9 cellular contexts compared by ENCODE assay signal in genomic region chr13:113152894-113153809, GRCh38. TPM values are rescaled to one million over a fixed set of nuclear protein-coding genes. Genes with fewer than 3 reads are reported as not detected.
DNase-seq lines count a peak whose midpoint lies in the region; ATAC-seq, FAIRE-seq and TF ChIP-seq lines count a peak whose summit lies in the region.
"Had no signal": no experiment of that assay in that cellular context is flagged by ENCODE, and none has a peak within 500 bp of the region (broad histone marks: within the 10 kb centered on the region; RNA-seq: fewer than 3 reads in every experiment).

No MANE protein-coding gene starts in this region.

- H3K4me1 Mint-ChIP-seq in CD8-positive, alpha-beta memory T cell, result peaks cover 17 to 27% (median 22%) of the 10 kb centered on the region in 3 donors
- H3K4me1 Mint-ChIP-seq in MCF 10A (ENCODE audit: insufficient read depth, unreplicated experiment), result peaks cover 9% of the 10 kb centered on the region
- H3K4me1 Mint-ChIP-seq in stimulated activated memory B cell treated with anti-CD40 and anti-IgM and Interleukin-4, amounts not matched to agents 10 μg/mL and 1 μg/mL and 100 μg/mL, for 72 hours, result peaks cover 18% of the 10 kb centered on the region

- TF ChIP-seq CTCF in MCF 10A (IDR thresholded peaks at IDR 0.05; ENCODE audit: unreplicated experiment) (no peak), kidney (IDR thresholded peaks at IDR 0.05; ENCODE audit: borderline replicate concordance, extremely low read depth, insufficient read depth) (no peak)

- no peaks in the 10 kb centered on the region for H3K9me3 ChIP-seq in CD8-positive, alpha-beta memory T cell (ENCODE audit: low read length)
- no peaks in the 10 kb centered on the region for H3K9me3 ChIP-seq in NT2/D1 (ENCODE audit: insufficient read depth, low read length)
- no peaks in the 10 kb centered on the region for H3K9me3 ChIP-seq in kidney (ENCODE audit: control insufficient read depth in 1 of 2, low read length in 2 of 2)

- peaks cover 14% of the 10 kb centered on the region for H3K4me1 ChIP-seq in CD8-positive, alpha-beta memory T cell (ENCODE audit: insufficient read depth, low read length)
- peaks cover 5% of the 10 kb centered on the region for H3K4me1 ChIP-seq in NT2/D1 (ENCODE audit: insufficient read depth, insufficient read length)
- H3K4me1 ChIP-seq in kidney (ENCODE audit: control insufficient read depth in 1 of 2, insufficient read depth in 1 of 2, low read depth in 1 of 2, low read length in 2 of 2), result peaks cover 0 to 24% of the 10 kb centered on the region in 2 donors

- H3K9ac ChIP-seq in NT2/D1 (ENCODE audit: insufficient read length, low read depth) (peak overlapping the region; percentile 93), kidney (ENCODE audit: low read length in 2 of 2) (peak overlapping the region; percentile 72 to 87)

- CTCF ChIA-PET in CD8-positive, alpha-beta memory T cell (lab: Charles Lee), result no interaction called here
- CTCF ChIA-PET in MCF 10A (lab: Yijun Ruan, JAX), result interaction anchor here (0.7 kb wide), 1 partner anchor 131 kb away, joined by 3 read pairs; no protein-coding TSS in a partner anchor

- no peaks in the 10 kb centered on the region for H3K27me3 ChIP-seq in CD8-positive, alpha-beta memory T cell (ENCODE audit: insufficient read depth, low read length, poor library complexity, severe bottlenecking)
- H3K27me3 ChIP-seq in NT2/D1 (ENCODE audit: insufficient read depth, insufficient read length), result peaks cover 27% of the 10 kb centered on the region

- peak; percentile 19 for ATAC-seq in GM21825 (IDR thresholded peaks at IDR 0.05; ENCODE audit: unreplicated experiment)
- ATAC-seq in stimulated activated memory B cell treated with anti-CD40 and anti-IgM and Interleukin-4, amounts not matched to agents 10 μg/mL and 1 μg/mL and 100 μg/mL, for 72 hours, result peak; percentile 46
- ATAC-seq in GM19328 (IDR thresholded peaks at IDR 0.05; ENCODE audit: unreplicated experiment), result no peak

- peak overlapping the region; percentile 48 to 97 (median 91) for H3K27ac Mint-ChIP-seq in CD8-positive, alpha-beta memory T cell
- peak overlapping the region; percentile 73 for H3K27ac Mint-ChIP-seq in MCF 10A (ENCODE audit: low read depth, unreplicated experiment)
- H3K27ac Mint-ChIP-seq in stimulated activated memory B cell treated with anti-CD40 and anti-IgM and Interleukin-4, amounts not matched to agents 10 μg/mL and 1 μg/mL and 100 μg/mL, for 72 hours, result peak overlapping the region; percentile 8

- H3K4me3 ChIP-seq in CD8-positive, alpha-beta memory T cell (ENCODE audit: low read length), result peak overlapping the region; percentile 66
- peak overlapping the region; percentile 55 for H3K4me3 ChIP-seq in NT2/D1 (ENCODE audit: insufficient read length, low read depth)
- peak overlapping the region; percentile 63 to 72 for H3K4me3 ChIP-seq in kidney (ENCODE audit: low read length in 2 of 2)

- peaks cover 0 to 7% (median 0%) of the 10 kb centered on the region in 5 donors for H3K9me3 Mint-ChIP-seq in CD8-positive, alpha-beta memory T cell
- H3K9me3 Mint-ChIP-seq in MCF 10A (ENCODE audit: unreplicated experiment), result peaks cover 8% of the 10 kb centered on the region
- peaks cover 11% of the 10 kb centered on the region for H3K9me3 Mint-ChIP-seq in stimulated activated memory B cell treated with anti-CD40 and anti-IgM and Interleukin-4, amounts not matched to agents 10 μg/mL and 1 μg/mL and 100 μg/mL, for 72 hours

- DNase-seq in CD8-positive, alpha-beta memory T cell, result peak in 2 of 5 donors; percentile 15 to 23
- DNase-seq in NT2/D1 (ENCODE audit: low read depth, low spot score) (no peak), MCF 10A (ENCODE audit: unreplicated experiment) (no peak), kidney (peak; percentile 89), NK-92 (lab: John Stamatoyannopoulos, UW; ENCODE audit: unreplicated experiment) (no peak)

- no peak for FAIRE-seq in kidney (lab: Jason Lieb, UNC)

- no peaks in the 10 kb centered on the region for H3K36me3 ChIP-seq in CD8-positive, alpha-beta memory T cell (ENCODE audit: insufficient read depth, low read length)
- H3K36me3 ChIP-seq in NT2/D1 (ENCODE audit: insufficient read depth, insufficient read length, low read length), result no peaks in the 10 kb centered on the region
- no peaks in the 10 kb centered on the region for H3K36me3 ChIP-seq in kidney (ENCODE audit: control insufficient read depth in 1 of 2, insufficient read depth in 2 of 2, low read length in 2 of 2)

- BruUV-seq in MCF 10A (replicated peaks; lab: Mats Ljungman, UMichigan), result TSS peak; percentile 97

- no peaks in the 10 kb centered on the region for H3K36me3 Mint-ChIP-seq in CD8-positive, alpha-beta memory T cell
- H3K36me3 Mint-ChIP-seq in MCF 10A (ENCODE audit: insufficient read depth, unreplicated experiment), result peaks cover 5% of the 10 kb centered on the region
- H3K36me3 Mint-ChIP-seq in stimulated activated memory B cell treated with anti-CD40 and anti-IgM and Interleukin-4, amounts not matched to agents 10 μg/mL and 1 μg/mL and 100 μg/mL, for 72 hours, result no peaks in the 10 kb centered on the region

- intact Hi-C loops in MCF 10A (cut with micrococcal nuclease) (loop anchor here (10.0 kb wide), 1 partner anchor 242 kb away; no protein-coding TSS in a partner anchor), kidney (cut with DNase I) (no loop called here)

- POLR2A ChIA-PET in CD8-positive, alpha-beta memory T cell (lab: Charles Lee), result interaction anchor here (0.7 to 1.3 kb wide), 2 partner anchors 23 to 57 kb away, joined by 3 to 10 read pairs; partner anchors contain the start of gene CUL4A
- POLR2A ChIA-PET in MCF 10A (lab: Yijun Ruan, JAX), result interaction anchor here (0.6 to 0.7 kb wide), 2 partner anchors 295 to 418 kb away, joined by 3 to 4 read pairs; no protein-coding TSS in a partner anchor

- peaks cover 0 to 1% of the 10 kb centered on the region in 2 donors for H3K27me3 Mint-ChIP-seq in CD8-positive, alpha-beta memory T cell
- H3K27me3 Mint-ChIP-seq in MCF 10A (ENCODE audit: insufficient read depth, unreplicated experiment), result no peaks in the 10 kb centered on the region
- peaks cover 45% of the 10 kb centered on the region for H3K27me3 Mint-ChIP-seq in stimulated activated memory B cell treated with anti-CD40 and anti-IgM and Interleukin-4, amounts not matched to agents 10 μg/mL and 1 μg/mL and 100 μg/mL, for 72 hours

- peak overlapping the region; percentile 14 for H3K27ac ChIP-seq in CD8-positive, alpha-beta memory T cell (ENCODE audit: low read depth, low read length)
- H3K27ac ChIP-seq in kidney (ENCODE audit: low read depth in 2 of 2, low read length in 2 of 2), result peak overlapping the region; percentile 74 to 88

- peak overlapping the region; percentile 83 to 93 (median 85) for H3K4me3 Mint-ChIP-seq in CD8-positive, alpha-beta memory T cell
- H3K4me3 Mint-ChIP-seq in MCF 10A (ENCODE audit: unreplicated experiment), result peak overlapping the region; percentile 71
- H3K4me3 Mint-ChIP-seq in stimulated activated memory B cell treated with anti-CD40 and anti-IgM and Interleukin-4, amounts not matched to agents 10 μg/mL and 1 μg/mL and 100 μg/mL, for 72 hours, result peak overlapping the region; percentile 75

RNA-seq across cellular contexts. Expression of gene PROZ, which starts 5.3 kb away (rescaled TPM):
- total RNA-seq in CD8-positive, alpha-beta memory T cell, result not detected
- polyA plus RNA-seq in CD8-positive, alpha-beta memory T cell, result not detected
- not detected in 2 replicates for total RNA-seq in MCF 10A (2022)
- total RNA-seq in kidney, result not detected
- polyA plus RNA-seq in kidney (ENCODE audit: insufficient read depth, low read depth, low replicate concordance), result 20.0 TPM
- total RNA-seq: NCI-H460 had no signal

RNA-seq across cellular contexts. Expression of gene F10, which starts 30.6 kb away (rescaled TPM):
- total RNA-seq in CD8-positive, alpha-beta memory T cell, result not detected
- polyA plus RNA-seq in CD8-positive, alpha-beta memory T cell, result not detected
- not detected in 2 replicates for total RNA-seq in MCF 10A (2022)
- total RNA-seq in kidney, result 5.1 TPM
- polyA plus RNA-seq in kidney (ENCODE audit: insufficient read depth, low read depth, low replicate concordance), result 6.8 TPM

RNA-seq across cellular contexts. Expression of gene F7, which starts 47.6 kb away (rescaled TPM):
- total RNA-seq in CD8-positive, alpha-beta memory T cell, result under 1 TPM; 0.22 to 0.29 TPM
- polyA plus RNA-seq in CD8-positive, alpha-beta memory T cell, result 0.14 TPM
- total RNA-seq in MCF 10A (2022) (not detected in 2 replicates), kidney (0.16 TPM)
- 0.52 TPM for polyA plus RNA-seq in kidney (ENCODE audit: insufficient read depth, low read depth, low replicate concordance)

RNA-seq across cellular contexts. Expression of gene PCID2, which starts 55.3 kb away (rescaled TPM):
- 10 to 100 TPM; 60.1 to 62.3 TPM for total RNA-seq in CD8-positive, alpha-beta memory T cell
- 90.4 TPM for polyA plus RNA-seq in CD8-positive, alpha-beta memory T cell
- total RNA-seq in MCF 10A (2022) (60.7 and 63.4 TPM in 2 replicates), kidney (34.9 TPM)
- 22.9 TPM for polyA plus RNA-seq in kidney (ENCODE audit: insufficient read depth, low read depth, low replicate concordance)

RNA-seq across cellular contexts. Expression of gene CUL4A, which starts 56.3 kb away (rescaled TPM):
- 10 to 100 TPM; 82.5 to 87.3 TPM for total RNA-seq in CD8-positive, alpha-beta memory T cell
- 67.4 TPM for polyA plus RNA-seq in CD8-positive, alpha-beta memory T cell
- total RNA-seq in MCF 10A (2022) (74.7 and 85.9 TPM in 2 replicates), kidney (62.5 TPM)
- polyA plus RNA-seq in kidney (ENCODE audit: insufficient read depth, low read depth, low replicate concordance), result 26.5 TPM

Comparison
In these comparisons a context has a peak if more than half of its experiments do, and no peak if none do; other contexts are left out.
1. H3K27ac Mint-ChIP-seq: peak in every context shown above with its lines; median percentile 91 in CD8-positive, alpha-beta memory T cell; 73 in MCF 10A; 8 in stimulated activated memory B cell treated with anti-CD40 and anti-IgM and Interleukin-4, amounts not matched to agents 10 μg/mL and 1 μg/mL and 100 μg/mL, for 72 hours.